Comparison of ENCODE assay signal across 24 cellular contexts in genomic region chr2:9970386-9971044, GRCh38. TPM values are rescaled to one million over a fixed set of nuclear protein-coding genes. Genes with fewer than 3 reads are reported as not detected.
A peak's percentile ranks its signal among the peaks of the same experiment; 100 is the strongest.
DNase-seq lines count a peak whose midpoint lies in the region; ATAC-seq and TF ChIP-seq lines count a peak whose summit lies in the region.
"Had no signal": no experiment of that assay in that cellular context is flagged by ENCODE, and none has a peak within 500 bp of the region (broad histone marks: within the 10 kb centered on the region; RNA-seq: fewer than 3 reads in every experiment).

No MANE protein-coding gene starts in this region.

- no peak overlapping the region for H3K4me2 ChIP-seq in mammary epithelial cell (ENCODE audit: insufficient read depth, low read depth, low read length)

- H3K27me3 ChIP-seq in breast epithelium (no peaks in the 10 kb centered on the region), mammary epithelial cell (ENCODE audit: insufficient read depth, low read length) (no peaks in the 10 kb centered on the region), esophagus squamous epithelium (no peaks in the 10 kb centered on the region), aorta (ENCODE audit: control insufficient read depth in 1 of 2, insufficient read depth in 2 of 2, low read length in 1 of 2) (no peaks in the 10 kb centered on the region)
- H3K27me3 ChIP-seq: BE2C, foreskin keratinocyte, upper lobe of right lung had no signal

- no TSS peak for BruUV-seq in mammary epithelial cell (replicated peaks; lab: Mats Ljungman, UMichigan)

- H4K20me1 ChIP-seq in mammary epithelial cell (ENCODE audit: insufficient read depth, low read length) = no peaks in the 10 kb centered on the region

- H3K36me3 ChIP-seq in breast epithelium (no peaks in the 10 kb centered on the region), mammary epithelial cell (ENCODE audit: insufficient read depth, low read length) (no peaks in the 10 kb centered on the region), esophagus squamous epithelium (peaks cover 0 to 59% (median 0%) of the 10 kb centered on the region in 3 donors), aorta (ENCODE audit: control insufficient read depth in 1 of 2, insufficient read depth in 2 of 2, low read length in 1 of 2) (no peaks in the 10 kb centered on the region)
- H3K36me3 ChIP-seq: BE2C, upper lobe of right lung had no signal

- H3K4me1 Mint-ChIP-seq in nephron = peaks cover 61% of the 10 kb centered on the region

- H2AFZ ChIP-seq in mammary epithelial cell (ENCODE audit: low read depth, low read length) = no peak overlapping the region

- TF ChIP-seq POLR2A in breast epithelium (IDR thresholded peaks at IDR 0.05) (no peak), esophagus squamous epithelium (IDR thresholded peaks at IDR 0.05) (no peak)

- peak overlapping the region; percentile 64 to 86 for H3K27ac ChIP-seq in breast epithelium
- no peak overlapping the region for H3K27ac ChIP-seq in mammary epithelial cell (ENCODE audit: insufficient read depth, low read depth, low read length)
- H3K27ac ChIP-seq in esophagus squamous epithelium = peak overlapping the region; percentile 24 to 76 (median 60)
- no peak overlapping the region for H3K27ac ChIP-seq in aorta (ENCODE audit: low read depth in 1 of 2, low read length in 2 of 2)
- H3K27ac ChIP-seq: foreskin keratinocyte, upper lobe of right lung had no signal

- TF ChIP-seq CTCF in breast epithelium (IDR thresholded peaks at IDR 0.05) (no peak), mammary epithelial cell (conservative IDR thresholded peaks at IDR 0.05 in 1 of 2, IDR thresholded peaks at IDR 0.05 in 1 of 2; ENCODE audit: extremely low read depth in 1 of 2, insufficient read depth in 1 of 2, low read depth in 1 of 2, low read length in 2 of 2) (no peak), esophagus squamous epithelium (IDR thresholded peaks at IDR 0.05) (no peak), nephron (IDR thresholded peaks at IDR 0.05; ENCODE audit: unreplicated experiment in 3 of 3) (no peak)

- H3K4me1 ChIP-seq in breast epithelium = peaks cover 0 to 15% of the 10 kb centered on the region in 2 donors
- peaks cover 14% of the 10 kb centered on the region for H3K4me1 ChIP-seq in mammary epithelial cell (ENCODE audit: insufficient read depth, low read length)
- peaks cover 11 to 61% (median 27%) of the 10 kb centered on the region in 3 donors for H3K4me1 ChIP-seq in esophagus squamous epithelium
- no peaks in the 10 kb centered on the region for H3K4me1 ChIP-seq in aorta (ENCODE audit: control insufficient read depth in 1 of 2, insufficient read depth in 2 of 2, low read length in 2 of 2)

- H3K9me3 Mint-ChIP-seq in nephron = no peaks in the 10 kb centered on the region
- H3K9me3 Mint-ChIP-seq: activated CD8-positive, alpha-beta T cell treated with anti-CD3 and anti-CD28 coated beads for 36 hours; activated T-cell treated with anti-CD3 and anti-CD28 coated beads, Interleukin-2, amount 50 U/mL, for 4 hours; T-helper 2 cell treated with Interferon-gamma antibody and Interleukin-4, amounts not matched to agents 5 μg/mL and 100 μg/mL, for 36 hours had no signal

- peaks cover 10% of the 10 kb centered on the region for H3K27me3 Mint-ChIP-seq in nephron (ENCODE audit: low read depth)
- H3K27me3 Mint-ChIP-seq: activated CD8-positive, alpha-beta T cell treated with anti-CD3 and anti-CD28 coated beads for 36 hours had no signal

- dilution Hi-C loops in mammary epithelial cell (cut with HindIII; ENCODE audit: low sequenced_read_pairs) = loop anchor here (5.0 kb wide), 1 partner anchor 67 kb away; no protein-coding TSS in a partner anchor

- DNase-seq in breast epithelium (ENCODE audit: low spot score in 2 of 2) = no peak
- DNase-seq in mammary epithelial cell = no peak
- DNase-seq in esophagus squamous epithelium (lab: John Stamatoyannopoulos, UW) = no peak
- no peak for DNase-seq in aorta
- DNase-seq in globus pallidus (ENCODE audit: low spot score) = no peak
- no peak for DNase-seq in NCI-H2081 treated with DMSO at 0.1 percent for 48 hours (lab: John Stamatoyannopoulos, UW)
- DNase-seq: 8988T; activated CD8-positive, alpha-beta T cell treated with anti-CD3 and anti-CD28 coated beads for 36 hours; activated naive CD4-positive, alpha-beta T cell treated with anti-CD3 and anti-CD28 coated beads, Interleukin-2, amount 50 U/mL, for 16 hours; activated T-cell treated with anti-CD3 and anti-CD28 coated beads, Interleukin-2, amount 50 U/mL, for 4 hours; BE2C; Calu3; left colon; NCI-H1105 treated with DMSO at 0.1 percent for 48 hours; NCI-H774; occipital lobe; stimulated activated CD4-positive, alpha-beta T cell treated with anti-CD3 and anti-CD28 coated beads, Interleukin-1b, Interleukin-23, amount 100 ng/mL, for 48 hours; stimulated activated naive CD4-positive, alpha-beta T cell treated with Interleukin-2 at 50 U/mL for 16 hours; upper lobe of right lung had no signal

- H3K4me3 Mint-ChIP-seq in nephron = peak overlapping the region in 1 of 3 experiments; percentile 5
- H3K4me3 Mint-ChIP-seq: activated CD8-positive, alpha-beta T cell treated with anti-CD3 and anti-CD28 coated beads for 36 hours; activated T-cell treated with anti-CD3 and anti-CD28 coated beads, Interleukin-2, amount 50 U/mL, for 4 hours; T-helper 2 cell treated with Interferon-gamma antibody and Interleukin-4, amounts not matched to agents 5 μg/mL and 100 μg/mL, for 36 hours had no signal

- CTCF ChIA-PET in mammary epithelial cell (lab: Charles Lee; ENCODE audit: low non-redundant PET) = no interaction called here

- no peak overlapping the region for H3K4me3 ChIP-seq in breast epithelium
- H3K4me3 ChIP-seq in mammary epithelial cell (replicated peaks in 1 of 3; ENCODE audit: insufficient read depth in 1 of 3, low read depth in 2 of 3, low read length in 3 of 3) = no peak overlapping the region
- H3K4me3 ChIP-seq in esophagus squamous epithelium = no peak overlapping the region
- H3K4me3 ChIP-seq in aorta (ENCODE audit: low read length in 2 of 2) = no peak overlapping the region
- H3K4me3 ChIP-seq: upper lobe of right lung had no signal

- in situ Hi-C loops in mammary epithelial cell (cut with MboI; ENCODE audit: low sequenced_read_pairs in 2 of 2) = no loop called here

- peak; percentile 27 for ATAC-seq in aorta (ENCODE audit: low FRiP score)
- no peak for ATAC-seq in GM18909 (IDR thresholded peaks at IDR 0.05; ENCODE audit: poor library complexity, unreplicated experiment)
- ATAC-seq: activated CD8-positive, alpha-beta T cell treated with anti-CD3 and anti-CD28 coated beads for 36 hours; activated T-cell treated with anti-CD3 and anti-CD28 coated beads, Interleukin-2, amount 50 U/mL, for 4 hours; foreskin keratinocyte; left colon; sciatic nerve; upper lobe of right lung had no signal

- H3K36me3 Mint-ChIP-seq in nephron (ENCODE audit: low read depth) = no peaks in the 10 kb centered on the region

- peak overlapping the region; percentile 22 to 74 (median 51) for H3K27ac Mint-ChIP-seq in nephron
- H3K27ac Mint-ChIP-seq: activated CD8-positive, alpha-beta T cell treated with anti-CD3 and anti-CD28 coated beads for 36 hours; T-helper 2 cell treated with Interferon-gamma antibody and Interleukin-4, amounts not matched to agents 5 μg/mL and 100 μg/mL, for 36 hours had no signal

- H3K9me3 ChIP-seq in breast epithelium = no peaks in the 10 kb centered on the region
- no peaks in the 10 kb centered on the region for H3K9me3 ChIP-seq in mammary epithelial cell (replicated peaks; ENCODE audit: insufficient read depth, low read length)
- H3K9me3 ChIP-seq in esophagus squamous epithelium = no peaks in the 10 kb centered on the region
- H3K9me3 ChIP-seq in aorta (ENCODE audit: control insufficient read depth, low read length) = no peaks in the 10 kb centered on the region
- H3K9me3 ChIP-seq: BE2C, upper lobe of right lung had no signal

- H3K79me2 ChIP-seq in mammary epithelial cell (ENCODE audit: insufficient read depth, low read length) = no peaks in the 10 kb centered on the region

- intact Hi-C loops in breast epithelium (cut with DNase I; ENCODE audit: low total_unique reads) = no loop called here
- intact Hi-C loops in mammary epithelial cell (cut with micrococcal nuclease) = no loop called here
- intact Hi-C loops in esophagus squamous epithelium (cut with DNase I) = no loop called here
- intact Hi-C loops in aorta (cut with DNase I) = no loop called here

- WGBS in mammary epithelial cell (ENCODE audit: low coverage, missing lambda C conversion rate) = 76% methylated on average over 10 of the region's 10 CpGs
- WGBS in esophagus squamous epithelium, 2 donors = 57 to 78% methylated on average over 9 to 10 of the region's 10 CpGs
- 19 to 22% methylated on average over 10 of the region's 10 CpGs for WGBS in aorta, 2 donors

- no peak overlapping the region for H3K9ac ChIP-seq in mammary epithelial cell (ENCODE audit: insufficient read depth, low read length)

RNA-seq across cellular contexts. Expression of gene GRHL1, which starts 19.0 kb away (rescaled TPM):
- 10 to 100 TPM in 2 of 3 donors, 1 to 10 TPM in 1; 2.1 to 86.3 (median 40.0) TPM for total RNA-seq in breast epithelium
- total RNA-seq in mammary epithelial cell = 1 to 10 TPM; 2.2 to 6.0 TPM
- polyA plus RNA-seq in mammary epithelial cell = 1.8 TPM
- polyA minus RNA-seq in mammary epithelial cell = 1.4 TPM
- total RNA-seq in esophagus squamous epithelium = 100 to 1,000 TPM in 3 of 4 donors, 10 to 100 TPM in 1; 76.3 to 192 (median 115) TPM
- 1 to 10 TPM; 1.6 to 2.5 TPM for total RNA-seq in aorta
- under 1 TPM; 0.15 to 0.25 TPM for polyA plus RNA-seq in aorta

Comparison
In these comparisons a context has a peak if more than half of its experiments do, and no peak if none do; other contexts are left out.
1. H3K27ac ChIP-seq: peak in breast epithelium (2 of 2) and esophagus squamous epithelium (4 of 4); none in mammary epithelial cell (single experiment) and aorta (0 of 2).